Comparison of ENCODE assay signal across 23 cellular contexts in the genomic region with DNA sequence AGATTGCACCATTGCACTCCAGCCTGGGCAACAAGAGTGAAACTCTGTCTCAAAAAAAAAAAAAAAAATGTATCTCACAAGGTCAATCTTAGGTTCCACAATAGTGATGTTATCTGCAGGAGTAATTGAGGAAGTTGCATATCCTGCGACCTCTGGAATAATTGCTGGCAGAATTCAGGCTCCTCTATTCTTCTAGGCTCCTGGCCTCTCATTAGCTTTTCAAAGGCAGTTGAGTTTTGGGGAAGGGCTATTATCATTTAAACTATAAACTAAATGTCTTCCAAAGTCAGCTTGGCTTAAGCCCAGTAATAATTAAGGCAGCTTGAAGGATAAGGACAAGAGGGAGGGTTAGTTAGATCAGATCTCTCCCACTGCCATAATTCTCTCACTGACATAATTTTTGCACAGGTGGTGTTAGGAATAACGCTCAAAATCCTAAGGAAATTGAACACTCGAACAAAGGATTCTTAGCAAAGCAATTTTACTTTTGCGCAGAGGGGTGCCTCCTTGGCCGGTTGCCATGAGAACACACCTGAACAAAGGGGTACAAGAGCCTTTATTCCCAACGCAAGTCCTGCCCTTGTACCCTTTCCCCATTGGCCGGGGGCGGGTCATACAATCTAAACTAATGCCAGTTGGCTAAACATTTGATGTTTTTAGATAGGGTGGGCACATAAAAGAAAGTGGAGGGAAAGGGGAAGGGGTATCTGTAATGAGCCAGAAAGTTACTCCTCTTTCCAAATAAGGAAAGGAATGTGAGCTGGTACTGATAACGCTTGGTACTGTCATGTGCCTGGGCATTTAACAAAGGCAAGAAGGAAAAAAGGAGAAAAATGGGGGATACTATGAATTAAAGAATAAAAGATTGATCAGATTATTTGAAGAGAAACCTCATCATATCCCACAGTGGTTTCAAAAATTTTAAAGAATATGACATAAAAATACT.
"Had no signal": no experiment of that assay in that cellular context is flagged by ENCODE, and none has a peak within 500 bp of the region (broad histone marks: within the 10 kb centered on the region; RNA-seq: fewer than 3 reads in every experiment).

No MANE protein-coding gene starts in this region.

- H2AFZ ChIP-seq: hepatocyte had no signal

- H3K27ac ChIP-seq: coronary artery, esophagus squamous epithelium, hepatocyte, neutrophil, right atrium auricular region, skin epidermis, tibial nerve had no signal

- H3K27me3 Mint-ChIP-seq: activated CD4-positive, alpha-beta T cell treated with anti-CD3 and anti-CD28 coated beads, Interleukin-2, amount 10 ng/mL, durations not matched to agents 24 days and 14 days; brain had no signal

- ATAC-seq: activated CD8-positive, alpha-beta T cell treated with anti-CD3 and anti-CD28 coated beads, Interleukin-2, amount 10 ng/mL, durations not matched to agents 7 days and 5 days; activated T-cell treated with anti-CD3 and anti-CD28 coated beads, Interleukin-2, amount 50 U/mL, for 72 hours had no signal

- H3K36me3 ChIP-seq: esophagus squamous epithelium, neutrophil, right atrium auricular region, tibial nerve had no signal

- H3K4me2 ChIP-seq: hepatocyte had no signal

- H3K27me3 ChIP-seq: esophagus squamous epithelium, hepatocyte, neutrophil, right atrium auricular region, tibial nerve had no signal

- H3K4me1 Mint-ChIP-seq: activated CD4-positive, alpha-beta T cell treated with anti-CD3 and anti-CD28 coated beads, Interleukin-2, amount 10 ng/mL, durations not matched to agents 24 days and 14 days; brain; naive B cell had no signal

- H3K9me3 Mint-ChIP-seq: activated CD4-positive, alpha-beta T cell treated with anti-CD3 and anti-CD28 coated beads, Interleukin-2, amount 10 ng/mL, durations not matched to agents 24 days and 14 days had no signal

- H3K9me3 ChIP-seq: esophagus squamous epithelium, neutrophil, right atrium auricular region, tibial nerve had no signal

- H3K27ac Mint-ChIP-seq: activated CD4-positive, alpha-beta T cell treated with anti-CD3 and anti-CD28 coated beads, Interleukin-2, amount 10 ng/mL, durations not matched to agents 24 days and 14 days; activated CD8-positive, alpha-beta T cell treated with anti-CD3 and anti-CD28 coated beads, Interleukin-2, amount 10 ng/mL, durations not matched to agents 7 days and 5 days; activated naive CD8-positive, alpha-beta T cell; activated T-cell treated with anti-CD3 and anti-CD28 coated beads, Interleukin-2, amount 50 U/mL, for 72 hours; brain; naive B cell had no signal

- H3K4me3 ChIP-seq: coronary artery, esophagus squamous epithelium, hepatocyte, right atrium auricular region, skin epidermis, tibial nerve had no signal

- DNase-seq: activated CD4-positive, alpha-beta T cell treated with anti-CD3 and anti-CD28 coated beads, Interleukin-2, amount 10 ng/mL, durations not matched to agents 24 days and 14 days; activated CD4-positive, CD25-positive, alpha-beta regulatory T cell; activated CD8-positive, alpha-beta memory T cell treated with anti-CD3 and anti-CD28 coated beads, Interleukin-2, amount 50 U/mL, for 4 hours; activated CD8-positive, alpha-beta T cell treated with anti-CD3 and anti-CD28 coated beads, Interleukin-2, amount 10 ng/mL, durations not matched to agents 7 days and 5 days; activated gamma-delta T cell treated with Interleukin-2 at 50 U/mL for 16 hours; activated T-cell treated with anti-CD3 and anti-CD28 coated beads, Interleukin-2, amount 50 U/mL, for 72 hours; amygdala; central memory CD4-positive, alpha-beta T cell; esophagus squamous epithelium; mammary epithelial cell; naive B cell; stimulated activated CD4-positive, alpha-beta T cell treated with anti-CD3 and anti-CD28 coated beads, Interleukin-4, amount 100 ng/mL, for 24 hours; stimulated activated naive CD4-positive, alpha-beta T cell; substantia nigra; T-helper 2 cell had no signal

- H3K4me3 Mint-ChIP-seq: activated CD4-positive, alpha-beta T cell treated with anti-CD3 and anti-CD28 coated beads, Interleukin-2, amount 10 ng/mL, durations not matched to agents 24 days and 14 days; activated CD8-positive, alpha-beta T cell treated with anti-CD3 and anti-CD28 coated beads, Interleukin-2, amount 10 ng/mL, durations not matched to agents 7 days and 5 days; activated naive CD8-positive, alpha-beta T cell; activated T-cell treated with anti-CD3 and anti-CD28 coated beads, Interleukin-2, amount 50 U/mL, for 72 hours; brain; naive B cell had no signal

- H3K4me1 ChIP-seq: esophagus squamous epithelium, right atrium auricular region, tibial nerve had no signal

- H3K79me2 ChIP-seq: hepatocyte had no signal

- H3K36me3 Mint-ChIP-seq: activated naive CD8-positive, alpha-beta T cell; brain had no signal
